8 cellular contexts compared by ENCODE assay signal in genomic region chr1:148829365-148829764, GRCh38. TPM values are rescaled to one million over a fixed set of nuclear protein-coding genes. Genes with fewer than 3 reads are reported as not detected.
DNase-seq lines count a peak whose midpoint lies in the region; ATAC-seq, FAIRE-seq and TF ChIP-seq lines count a peak whose summit lies in the region.
"Not testable (repeated sequence)": the region's sequence is repeated elsewhere in the genome, so short reads cannot be mapped to it uniquely, and the experiment has no call there.

No MANE protein-coding gene starts in this region.

- POLR2A ChIA-PET in K562 (lab: Yijun Ruan, JAX), result not testable (repeated sequence)

- BruUV-seq in K562 (replicated peaks; lab: Mats Ljungman, UMichigan), result not testable (repeated sequence)

- H3K4me3 ChIP-seq in K562; gastroesophageal sphincter; left lung; psoas muscle; aorta (ENCODE audit: low read length in 2 of 2): not testable (repeated sequence)

- not testable (repeated sequence) for H3K27ac ChIP-seq in K562 (ENCODE audit: extremely low read depth, low read depth, low read length); gastroesophageal sphincter; left lung; psoas muscle; aorta (ENCODE audit: low read depth in 1 of 2, low read length in 2 of 2)

- FAIRE-seq in K562 (lab: Jason Lieb, UNC), result not testable (repeated sequence)

- in situ Hi-C loops in K562 (cut with MboI), result not testable (repeated sequence)

- H2AFZ ChIP-seq in K562 (ENCODE audit: low read depth, low read length), result not testable (repeated sequence)

- TF ChIP-seq CTCF in K562 (IDR thresholded peaks at IDR 0.05 in 2 of 3, conservative IDR thresholded peaks at IDR 0.05 in 1 of 3; ENCODE audit: insufficient read depth in 2 of 3, low read depth in 1 of 3, low read length in 3 of 3); gastroesophageal sphincter (IDR thresholded peaks at IDR 0.05); left lung (IDR thresholded peaks at IDR 0.05); psoas muscle (IDR thresholded peaks at IDR 0.05): not testable (repeated sequence)

- intact Hi-C loops in K562 (cut with micrococcal nuclease); left ventricle myocardium superior (cut with micrococcal nuclease); left lung (cut with DNase I); psoas muscle (cut with DNase I); sciatic nerve (cut with DNase I); aorta (cut with DNase I): not testable (repeated sequence)

- H3K4me2 ChIP-seq in K562 (ENCODE audit: insufficient read depth, low read length), result not testable (repeated sequence)

- not testable (repeated sequence) for H4K20me1 ChIP-seq in K562 (replicated peaks; ENCODE audit: control insufficient read depth, insufficient read depth, low read length)

- not testable (repeated sequence) for TF ChIP-seq EP300 in K562 (IDR thresholded peaks at IDR 0.05; ENCODE audit: low read length); gastroesophageal sphincter (IDR thresholded peaks at IDR 0.05)

- not testable (repeated sequence) for DNase-seq in K562 (ENCODE audit: extremely low read depth in 1 of 4, low spot score in 3 of 4); left ventricle myocardium superior; left lung; psoas muscle; sciatic nerve (ENCODE audit: low spot score); aorta

- not testable (repeated sequence) for H3K9me1 ChIP-seq in K562 (ENCODE audit: control insufficient read depth, insufficient read depth, low read length)

- ATAC-seq in SK-N-SH treated with all-trans-retinoic acid at 6 μM for 48 hours (peak; percentile 48), K562 (peak; percentile 50; the same call in 2 of the 3 replicates), gastroesophageal sphincter (peak; percentile 43), left ventricle myocardium superior (peak; percentile 56), left lung (peak; percentile 30), psoas muscle (peak in 3 of 4 donors; percentile 60 to 65 (median 63)), sciatic nerve (peak; percentile 78), aorta (ENCODE audit: low FRiP score) (peak; percentile 79)

- not testable (repeated sequence) for H3K9me3 ChIP-seq in K562 (replicated peaks; ENCODE audit: control insufficient read depth, insufficient read depth, low read depth, low read length); gastroesophageal sphincter; left lung; psoas muscle; aorta (ENCODE audit: control insufficient read depth, low read length)

- H3K36me3 ChIP-seq in K562 (ENCODE audit: control insufficient read depth, insufficient read depth, low read length); gastroesophageal sphincter; left lung; psoas muscle (ENCODE audit: insufficient read depth in 1 of 2, low read depth in 1 of 2); aorta (ENCODE audit: control insufficient read depth in 1 of 2, insufficient read depth in 2 of 2, low read length in 1 of 2): not testable (repeated sequence)

- not testable (repeated sequence) for TF ChIP-seq POLR2A in K562 (conservative IDR thresholded peaks at IDR 0.05); gastroesophageal sphincter (IDR thresholded peaks at IDR 0.05)

- not testable (repeated sequence) for H3K4me1 ChIP-seq in K562 (replicated peaks in 1 of 2; ENCODE audit: control insufficient read depth in 2 of 2, insufficient read depth in 2 of 2, low read length in 2 of 2); gastroesophageal sphincter; left lung; psoas muscle; aorta (ENCODE audit: control insufficient read depth in 1 of 2, insufficient read depth in 2 of 2, low read length in 2 of 2)

- H3K79me2 ChIP-seq in K562 (ENCODE audit: control insufficient read depth, insufficient read depth, low read length), result not testable (repeated sequence)

- WGBS in K562 (ENCODE audit: insufficient coverage, low coverage, missing lambda C conversion rate), result no CpG with 5 or more reads among the region's 3 CpGs
- no CpG with 5 or more reads among the region's 3 CpGs for WGBS in gastroesophageal sphincter (ENCODE audit: low coverage in 1 of 2), 2 donors
- no CpG with 5 or more reads among the region's 3 CpGs for WGBS in psoas muscle, 3 donors
- no CpG with 5 or more reads among the region's 3 CpGs for WGBS in aorta, 2 donors

- H3K27me3 ChIP-seq in K562 (ENCODE audit: control insufficient read depth in 2 of 2, insufficient read depth in 2 of 2, low read length in 2 of 2); gastroesophageal sphincter; left lung; psoas muscle (ENCODE audit: insufficient read depth in 3 of 3, low read length in 2 of 3); aorta (ENCODE audit: control insufficient read depth in 1 of 2, insufficient read depth in 2 of 2, low read length in 1 of 2): not testable (repeated sequence)

- not testable (repeated sequence) for H3K9ac ChIP-seq in K562 (ENCODE audit: insufficient read depth in 1 of 2, low read depth in 2 of 2, low read length in 2 of 2)

- not testable (repeated sequence) for TF ChIP-seq RAD21 in K562 (CRISPR knock-in tag; conservative IDR thresholded peaks at IDR 0.05 in 1 of 2, IDR thresholded peaks at IDR 0.05 in 1 of 2)

- CTCF ChIA-PET in K562 (lab: Yijun Ruan, JAX; ENCODE audit: low intra/inter-chr PET ratio), result not testable (repeated sequence)

RNA-seq across cellular contexts. Expression of gene PDE4DIP, which starts 14.9 kb away (rescaled TPM):
- 488 and 689 TPM in 2 replicates for total RNA-seq in K562 (2011; cell fraction: chromatin; rRNA removed; ENCODE audit: low replicate concordance)
- total RNA-seq in K562 (2011; cell fraction: nucleolus; rRNA removed), result 235 and 253 TPM in 2 replicates
- total RNA-seq in K562 (2011; cell fraction: nucleoplasm; rRNA removed), result 363 and 390 TPM in 2 replicates
- total RNA-seq in K562 (2014; rRNA removed), result 148 and 160 TPM in 2 replicates
- 260 and 272 TPM in 2 replicates for total RNA-seq in K562 (2014; rRNA removed; fragmentation: Illumina TruSeq; extraction: Trizol)
- 198 and 200 TPM in 2 replicates for total RNA-seq in K562 (2015; rRNA removed; fragmentation: Illumina TruSeq; extraction: Trizol)
- 355 and 362 TPM in 2 replicates for total RNA-seq in K562 (2021)
- 242 and 324 TPM in 2 replicates for polyA plus RNA-seq in K562 (2011; rRNA removed)
- polyA plus RNA-seq in K562 (2011; cell fraction: cytosol; rRNA removed), result 123 and 131 TPM in 2 replicates
- polyA plus RNA-seq in K562 (2011; cell fraction: nucleus; rRNA removed), result 209 and 256 TPM in 2 replicates
- polyA plus RNA-seq in K562 (2012), result 223 and 364 TPM in 2 replicates
- 232 and 260 TPM in 2 replicates for polyA plus RNA-seq in K562 (2014; fragmentation: Illumina TruSeq; extraction: Trizol)
- 100 to 1,000 TPM; 225 to 334 TPM for polyA plus RNA-seq in K562 (2014; fragmentation: Nextera tagmentation; extraction: Ambion mirVana)
- polyA plus RNA-seq in K562 (2014; rRNA removed), result 202 and 205 TPM in 2 replicates
- 462 and 560 TPM in 2 replicates for polyA minus RNA-seq in K562 (2011; rRNA and poly(A)+ RNA removed)
- 187 TPM in 2 replicates for polyA minus RNA-seq in K562 (2011; cell fraction: cytosol; rRNA and poly(A)+ RNA removed)
- 250 and 327 TPM in 2 replicates for polyA minus RNA-seq in K562 (2011; cell fraction: nucleus; rRNA and poly(A)+ RNA removed)
- total RNA-seq in gastroesophageal sphincter, result 100 to 1,000 TPM; 170 to 293 (median 218) TPM
- 1,838 TPM for total RNA-seq in left ventricle myocardium superior
- total RNA-seq in left lung, result 100 to 1,000 TPM; 132 to 139 TPM
- 1,000 to 10,000 TPM; 1,830 to 3,658 (median 2,938) TPM for total RNA-seq in psoas muscle
- 1,000 to 10,000 TPM in 2 of 3 donors, 100 to 1,000 TPM in 1; 368 to 2,569 (median 1,043) TPM for polyA plus RNA-seq in psoas muscle
- 121 TPM for total RNA-seq in sciatic nerve
- total RNA-seq in aorta, result 100 to 1,000 TPM; 168 to 339 TPM
- polyA plus RNA-seq in aorta, result 100 to 1,000 TPM in 1 of 2 donors, 10 to 100 TPM in 1; 70.7 to 107 TPM
